ENCODE assay signal across 8 cellular contexts in genomic region chr2:20351555-20352229, GRCh38. TPM values are rescaled to one million over a fixed set of nuclear protein-coding genes. Genes with fewer than 3 reads are reported as not detected.
A peak's percentile ranks its signal among the peaks of the same experiment; 100 is the strongest.
DNase-seq lines count a peak whose midpoint lies in the region; ATAC-seq, FAIRE-seq and TF ChIP-seq lines count a peak whose summit lies in the region.

No MANE protein-coding gene starts in this region.

- H3K27ac ChIP-seq in GM12878 (ENCODE audit: control insufficient read depth, insufficient read depth), result peak overlapping the region; percentile 98

- TF ChIP-seq EP300 in GM12878 (IDR thresholded peaks at IDR 0.05; ENCODE audit: borderline replicate concordance in 1 of 2, control insufficient read depth in 1 of 2, low read depth in 2 of 2, low read length in 2 of 2), result no peak

- peaks cover 42% of the 10 kb centered on the region for H3K4me1 ChIP-seq in Caco-2
- H3K4me1 ChIP-seq in GM12878 (ENCODE audit: control insufficient read depth, insufficient read depth, low read length), result peaks cover 15% of the 10 kb centered on the region
- peaks cover 36% of the 10 kb centered on the region for H3K4me1 ChIP-seq in mucosa of stomach (ENCODE audit: control insufficient read depth, insufficient read depth, low read length)

- SMC1A ChIA-PET in GM12878 (lab: Charles Lee; ENCODE audit: uncharacterized antibody, unreplicated experiment), result interaction anchor here (0.6 to 1.9 kb wide), 7 partner anchors 9 to 71 kb away, joined by 3 to 5 read pairs (median 3); no protein-coding TSS in a partner anchor

- H3K4me3 Mint-ChIP-seq in Caco-2 (ENCODE audit: unreplicated experiment), result no peak overlapping the region
- no peak overlapping the region for H3K4me3 Mint-ChIP-seq in T-helper 17 cell
- no peak overlapping the region for H3K4me3 Mint-ChIP-seq in activated T-helper 2 cell treated with anti-CD3 and anti-CD28 coated beads, Interferon-gamma antibody, Interleukin-2, Interleukin-4, amounts not matched to agents 10 μg/mL and 5 μg/mL and 100 μg/mL, durations not matched to agents 14 hours and 24 hours and 36 hours (ENCODE audit: low read depth)

- peaks cover 7% of the 10 kb centered on the region for H4K20me1 ChIP-seq in GM12878 (ENCODE audit: control insufficient read depth, insufficient read depth)

- intact Hi-C loops in Caco-2 (cut with micrococcal nuclease; ENCODE audit: unreplicated experiment) (loop anchor here (2.0 kb wide), 1 partner anchor 25 kb away; no protein-coding TSS in a partner anchor), GM12878 (cut with micrococcal nuclease; ENCODE audit: unreplicated experiment) (loop anchor here (2.0 kb wide), 1 partner anchor 13 kb away; no protein-coding TSS in a partner anchor)
- intact Hi-C loops in activated T-helper 2 cell treated with anti-CD3 and anti-CD28 coated beads, Interferon-gamma antibody, Interleukin-2, Interleukin-4, amounts not matched to agents 10 μg/mL and 5 μg/mL and 100 μg/mL, durations not matched to agents 14 hours and 24 hours and 36 hours (cut with micrococcal nuclease), result loop anchor here (1.0 to 5.0 kb wide), 4 partner anchors 14 to 299 kb away; partner anchors contain the start of genes HS1BP3, LAPTM4A and RHOB

- no TSS peak for BruUV-seq in Caco-2 (replicated peaks; lab: Mats Ljungman, UMichigan)
- no TSS peak for BruUV-seq in GM12878 (replicated peaks; lab: Mats Ljungman, UMichigan)

- POLR2A ChIA-PET in Caco-2 (lab: Charles Lee) (interaction anchor here (0.5 to 2.4 kb wide), 4 partner anchors 21 to 157 kb away, joined by 3 to 12 read pairs (median 5); partner anchors contain the start of gene RHOB), GM12878 (lab: Charles Lee) (interaction anchor here (1.4 to 2.8 kb wide), 2 partner anchors 9 to 14 kb away, joined by 5 to 11 read pairs; no protein-coding TSS in a partner anchor)

- peak overlapping the region; percentile 97 for H3K9ac ChIP-seq in GM12878 (ENCODE audit: control insufficient read depth, insufficient read depth, low read length)
- peak overlapping the region; percentile 89 for H3K9ac ChIP-seq in mucosa of stomach (ENCODE audit: low read length)

- peaks cover 38% of the 10 kb centered on the region for H3K79me2 ChIP-seq in GM12878 (ENCODE audit: control insufficient read depth, insufficient read depth, low read length)

- WGBS in GM12878 (ENCODE audit: insufficient coverage, insufficient replicate concordance, low lambda C conversion rate, missing lambda C conversion rate), result 3% methylated on average over 13 of the region's 13 CpGs

- no peak; the same call in 2 of the 3 replicates for ATAC-seq in GM12878
- no peak for ATAC-seq in activated naive CD4-positive, alpha-beta T cell treated with anti-CD3 and anti-CD28 coated beads, Interleukin-2, amount 50 U/mL, for 72 hours
- no peak for ATAC-seq in GM21447 (IDR thresholded peaks at IDR 0.05; ENCODE audit: unreplicated experiment)
- no peak for ATAC-seq in T-helper 17 cell

- H3K9me3 ChIP-seq in Caco-2 (no peaks in the 10 kb centered on the region), GM12878 (replicated peaks; ENCODE audit: control insufficient read depth, insufficient read depth, low read length) (no peaks in the 10 kb centered on the region), mucosa of stomach (ENCODE audit: control insufficient read depth, low read length) (no peaks in the 10 kb centered on the region), T-helper 17 cell (ENCODE audit: control insufficient read depth, low read length, poor library complexity, severe bottlenecking) (no peaks in the 10 kb centered on the region)

- peak; percentile 18 for FAIRE-seq in GM12878 (lab: Jason Lieb, UNC)

- H3K36me3 Mint-ChIP-seq in Caco-2 (ENCODE audit: insufficient read depth, unreplicated experiment), result peaks cover 6% of the 10 kb centered on the region
- H3K36me3 Mint-ChIP-seq in activated naive CD4-positive, alpha-beta T cell treated with anti-CD3 and anti-CD28 coated beads, Interleukin-2, amount 50 U/mL, for 72 hours, result peaks cover 14 to 30% of the 10 kb centered on the region in 2 donors
- H3K36me3 Mint-ChIP-seq in T-helper 17 cell (ENCODE audit: low read depth), result peaks cover 2% of the 10 kb centered on the region
- peaks cover 27% of the 10 kb centered on the region for H3K36me3 Mint-ChIP-seq in activated T-helper 2 cell treated with anti-CD3 and anti-CD28 coated beads, Interferon-gamma antibody, Interleukin-2, Interleukin-4, amounts not matched to agents 10 μg/mL and 5 μg/mL and 100 μg/mL, durations not matched to agents 14 hours and 24 hours and 36 hours (ENCODE audit: low read depth)

- no peak for TF ChIP-seq CTCF in Caco-2 (IDR thresholded peaks at IDR 0.05; ENCODE audit: insufficient read depth in 1 of 2, low read depth in 1 of 2, low read length in 1 of 2, severe bottlenecking in 1 of 2, unreplicated experiment in 1 of 2)
- no peak for TF ChIP-seq CTCF in LNCaP clone FGC (IDR thresholded peaks at IDR 0.05; ENCODE audit: control insufficient read depth, extremely low read depth, insufficient read depth)
- TF ChIP-seq CTCF in GM12878 (IDR thresholded peaks at IDR 0.05 in 2 of 3, conservative IDR thresholded peaks at IDR 0.05 in 1 of 3; ENCODE audit: control insufficient read depth in 2 of 3, extremely low read depth in 1 of 3, insufficient read depth in 1 of 3, low read depth in 3 of 3, low read length in 3 of 3), result no peak

- DNase-seq in Caco-2, result peak; percentile 69 to 74
- DNase-seq in LNCaP clone FGC (ENCODE audit: low read depth), result peak; percentile 87
- no peak for DNase-seq in GM12878 (ENCODE audit: low read depth, low spot score)
- DNase-seq in activated naive CD4-positive, alpha-beta T cell treated with anti-CD3 and anti-CD28 coated beads, Interleukin-2, amount 50 U/mL, for 72 hours (ENCODE audit: low spot score in 2 of 2), result no peak
- no peak for DNase-seq in T-helper 17 cell
- DNase-seq in activated T-helper 2 cell treated with anti-CD3 and anti-CD28 coated beads, Interferon-gamma antibody, Interleukin-2, Interleukin-4, amounts not matched to agents 10 μg/mL and 5 μg/mL and 100 μg/mL, durations not matched to agents 14 hours and 24 hours and 36 hours (ENCODE audit: low spot score), result no peak

- H3K4me1 Mint-ChIP-seq in Caco-2 (ENCODE audit: low read depth, unreplicated experiment), result peaks cover 5% of the 10 kb centered on the region
- peaks cover 28% of the 10 kb centered on the region for H3K4me1 Mint-ChIP-seq in T-helper 17 cell
- peaks cover 26% of the 10 kb centered on the region for H3K4me1 Mint-ChIP-seq in activated T-helper 2 cell treated with anti-CD3 and anti-CD28 coated beads, Interferon-gamma antibody, Interleukin-2, Interleukin-4, amounts not matched to agents 10 μg/mL and 5 μg/mL and 100 μg/mL, durations not matched to agents 14 hours and 24 hours and 36 hours (ENCODE audit: low read depth)

- no peaks in the 10 kb centered on the region for H3K27me3 Mint-ChIP-seq in Caco-2 (ENCODE audit: insufficient read depth, unreplicated experiment)
- no peaks in the 10 kb centered on the region for H3K27me3 Mint-ChIP-seq in T-helper 17 cell
- H3K27me3 Mint-ChIP-seq in activated T-helper 2 cell treated with anti-CD3 and anti-CD28 coated beads, Interferon-gamma antibody, Interleukin-2, Interleukin-4, amounts not matched to agents 10 μg/mL and 5 μg/mL and 100 μg/mL, durations not matched to agents 14 hours and 24 hours and 36 hours (ENCODE audit: low read depth), result no peaks in the 10 kb centered on the region

- H2AFZ ChIP-seq in GM12878 (ENCODE audit: control insufficient read depth, low read depth, low read length), result peak overlapping the region; percentile 97

- H3K27ac Mint-ChIP-seq in Caco-2 (ENCODE audit: unreplicated experiment) (no peak overlapping the region), T-helper 17 cell (no peak overlapping the region)
- H3K27ac Mint-ChIP-seq in activated naive CD4-positive, alpha-beta T cell treated with anti-CD3 and anti-CD28 coated beads, Interleukin-2, amount 50 U/mL, for 72 hours, result no peak overlapping the region
- no peak overlapping the region for H3K27ac Mint-ChIP-seq in activated T-helper 2 cell treated with anti-CD3 and anti-CD28 coated beads, Interferon-gamma antibody, Interleukin-2, Interleukin-4, amounts not matched to agents 10 μg/mL and 5 μg/mL and 100 μg/mL, durations not matched to agents 14 hours and 24 hours and 36 hours

- TF ChIP-seq RAD21 in GM12878 (IDR thresholded peaks at IDR 0.05; ENCODE audit: insufficient read depth, low read depth, low read length), result no peak

- RAD21 ChIA-PET in GM12878 (lab: Charles Lee; ENCODE audit: unreplicated experiment), result interaction anchor here (1.0 to 1.8 kb wide), 4 partner anchors 12 to 126 kb away, joined by 3 to 11 read pairs (median 4); no protein-coding TSS in a partner anchor

- in situ Hi-C loops in GM12878 (cut with MboI), result no loop called here

- H3K4me3 ChIP-seq in Caco-2 (ENCODE audit: low read depth, low read length) (peak overlapping the region; percentile 70), LNCaP clone FGC (ENCODE audit: low read depth, low read length) (peak overlapping the region; percentile 55), GM12878 (peak overlapping the region; percentile 66), mucosa of stomach (ENCODE audit: low read length) (peak overlapping the region; percentile 76)

- no peaks in the 10 kb centered on the region for H3K9me3 Mint-ChIP-seq in Caco-2 (ENCODE audit: unreplicated experiment)
- no peaks in the 10 kb centered on the region for H3K9me3 Mint-ChIP-seq in activated naive CD4-positive, alpha-beta T cell treated with anti-CD3 and anti-CD28 coated beads, Interleukin-2, amount 50 U/mL, for 72 hours
- H3K9me3 Mint-ChIP-seq in activated T-helper 2 cell treated with anti-CD3 and anti-CD28 coated beads, Interferon-gamma antibody, Interleukin-2, Interleukin-4, amounts not matched to agents 10 μg/mL and 5 μg/mL and 100 μg/mL, durations not matched to agents 14 hours and 24 hours and 36 hours, result no peaks in the 10 kb centered on the region

- H3K27me3 ChIP-seq in Caco-2 (replicated peaks; ENCODE audit: control insufficient read depth, insufficient read depth, low read length) (no peaks in the 10 kb centered on the region), GM12878 (replicated peaks in 1 of 2; ENCODE audit: control insufficient read depth in 2 of 2, insufficient read depth in 2 of 2, low read length in 1 of 2) (no peaks in the 10 kb centered on the region), mucosa of stomach (ENCODE audit: control insufficient read depth, insufficient read depth, low read length) (no peaks in the 10 kb centered on the region)

- TF ChIP-seq POLR2A in GM12878 (IDR thresholded peaks at IDR 0.05; ENCODE audit: low read depth, low read length), result no peak

- CTCF ChIA-PET in Caco-2 (lab: Charles Lee), result interaction anchor here (0.5 to 1.1 kb wide), 2 partner anchors 45 to 95 kb away, joined by 3 to 4 read pairs; partner anchors contain the start of gene RHOB
- CTCF ChIA-PET in GM12878 (lab: Yijun Ruan, JAX), result interaction anchor here (0.8 to 4.3 kb wide), 5 partner anchors 9 to 60 kb away, joined by 3 to 29 read pairs (median 4); no protein-coding TSS in a partner anchor

- H3K4me2 ChIP-seq in GM12878 (ENCODE audit: control insufficient read depth, insufficient read depth), result peak overlapping the region; percentile 95

- H3K36me3 ChIP-seq in Caco-2 (ENCODE audit: control insufficient read depth, insufficient read depth, low read length) (no peaks in the 10 kb centered on the region), GM12878 (ENCODE audit: control insufficient read depth in 2 of 2, insufficient read depth in 2 of 2, low read length in 1 of 2) (peaks cover 0 to 3% of the 10 kb centered on the region in 2 experiments; a peak in 2 of 4 replicates), mucosa of stomach (ENCODE audit: control insufficient read depth, insufficient read depth, low read length) (no peaks in the 10 kb centered on the region)

RNA-seq across cellular contexts. Expression of gene PUM2, which starts 1.0 kb away (rescaled TPM):
- 117 and 119 TPM in 2 replicates for total RNA-seq in Caco-2 (2022)
- 118 and 124 TPM in 2 replicates for total RNA-seq in GM12878 (2013; cell fraction: nucleolus; rRNA removed)
- 20.7 and 22.6 TPM in 2 replicates for total RNA-seq in GM12878 (2014; rRNA removed)
- total RNA-seq in GM12878 (2014; rRNA removed; fragmentation: Illumina TruSeq; extraction: Trizol), result 30.0 and 31.4 TPM in 2 replicates
- 76.9 and 80.2 TPM in 2 replicates for total RNA-seq in GM12878 (2021)
- 21.9 TPM for polyA plus RNA-seq in GM12878 (2011; ENCODE audit: low read depth)
- 87.6 and 105 TPM in 2 replicates for polyA plus RNA-seq in GM12878 (2011; rRNA removed)
- polyA plus RNA-seq in GM12878 (2011; cell fraction: cytosol; rRNA removed), result 51.9 and 57.3 TPM in 2 replicates
- 41.2 and 44.4 TPM in 2 replicates for polyA plus RNA-seq in GM12878 (2011; cell fraction: nucleus; rRNA removed)
- 32.6 and 44.2 TPM in 2 replicates for polyA plus RNA-seq in GM12878 (2012)
- polyA plus RNA-seq in GM12878 (2014; fragmentation: Illumina TruSeq; extraction: Trizol), result 55.8 and 73.1 TPM in 2 replicates
- polyA plus RNA-seq in GM12878 (2014; fragmentation: Nextera tagmentation; extraction: Ambion mirVana), result 10 to 100 TPM; 14.5 to 17.8 TPM
- polyA plus RNA-seq in GM12878 (2014; rRNA removed), result 43.6 and 47.4 TPM in 2 replicates
- polyA plus RNA-seq in GM12878 (2016; fragmentation: Nextera tagmentation; extraction: Ambion mirVana), result 10 to 100 TPM; 23.9 to 27.4 TPM
- polyA minus RNA-seq in GM12878 (2011; rRNA and poly(A)+ RNA removed), result 282 and 345 TPM in 2 replicates
- polyA minus RNA-seq in GM12878 (2011; cell fraction: cytosol; rRNA and poly(A)+ RNA removed), result 67.8 and 78.9 TPM in 2 replicates
- polyA minus RNA-seq in GM12878 (2011; cell fraction: nucleus; rRNA and poly(A)+ RNA removed), result 72.5 and 92.7 TPM in 2 replicates
- total RNA-seq in activated naive CD4-positive, alpha-beta T cell treated with anti-CD3 and anti-CD28 coated beads, Interleukin-2, amount 50 U/mL, for 72 hours, result 100 to 1,000 TPM in 1 of 2 donors, 10 to 100 TPM in 1; 99.0 to 111 TPM
- total RNA-seq in T-helper 17 cell, result 100 to 1,000 TPM; 114 TPM
- total RNA-seq in activated T-helper 2 cell treated with anti-CD3 and anti-CD28 coated beads, Interferon-gamma antibody, Interleukin-2, Interleukin-4, amounts not matched to agents 10 μg/mL and 5 μg/mL and 100 μg/mL, durations not matched to agents 14 hours and 24 hours and 36 hours, result 121 and 127 TPM in 2 replicates

Comparison
In these comparisons a context has a peak if more than half of its experiments do, and no peak if none do; other contexts are left out.
1. DNase-seq: peak in Caco-2 (2 of 2) and LNCaP clone FGC (single experiment); none in GM12878 (single experiment), activated naive CD4-positive, alpha-beta T cell treated with anti-CD3 and anti-CD28 coated beads, Interleukin-2, amount 50 U/mL, for 72 hours (0 of 2), T-helper 17 cell (0 of 3) and activated T-helper 2 cell treated with anti-CD3 and anti-CD28 coated beads, Interferon-gamma antibody, Interleukin-2, Interleukin-4, amounts not matched to agents 10 μg/mL and 5 μg/mL and 100 μg/mL, durations not matched to agents 14 hours and 24 hours and 36 hours (single experiment).
2. Peak in every context shown above with its lines, with median percentiles within 50 percentile points of each other: H3K4me3 ChIP-seq.